ENCODE assay signal across 20 cellular contexts in genomic region chr3:175692256-175692655, GRCh38.
"Had no signal": no experiment of that assay in that cellular context is flagged by ENCODE, and none has a peak within 500 bp of the region (broad histone marks: within the 10 kb centered on the region; RNA-seq: fewer than 3 reads in every experiment).

No MANE protein-coding gene starts in this region.

- H3K36me3 ChIP-seq: neutrophil, suprapubic skin, thyroid gland had no signal

- H3K27ac ChIP-seq: dorsolateral prefrontal cortex, neutrophil, suprapubic skin, thyroid gland had no signal

- ATAC-seq: esophagus mucosa; left colon; left ventricle myocardium superior; naive thymus-derived CD8-positive, alpha-beta T cell; right cardiac atrium; stimulated activated effector memory CD8-positive, alpha-beta T cell treated with anti-CD3 and anti-CD28 coated beads, Interleukin-12 subunit alpha, Interleukin-12 subunit beta, amount 100 ng/mL, for 72 hours; stimulated activated naive CD8-positive, alpha-beta T cell treated with anti-CD3 and anti-CD28 coated beads, Interleukin-15, Interleukin-2, amounts not matched to agents 100 U/mL and 50 U/mL, for 24 hours had no signal

- H3K27me3 ChIP-seq: dorsolateral prefrontal cortex, neutrophil, suprapubic skin, thyroid gland had no signal

- DNase-seq: cortex of kidney; dorsolateral prefrontal cortex; effector CD8-positive, alpha-beta T cell; foreskin melanocyte; head of caudate nucleus; hippocampal formation; left colon; left ventricle myocardium superior; naive thymus-derived CD8-positive, alpha-beta T cell; posterior cingulate gyrus; right cardiac atrium; stimulated activated CD4-positive, alpha-beta T cell treated with anti-CD3 and anti-CD28 coated beads, Interleukin-4, amount 100 ng/mL, for 1 hour; stimulated activated CD8-positive, alpha-beta memory T cell treated with anti-CD3 and anti-CD28 coated beads, Interleukin-4, amount 100 ng/mL, for 48 hours; stimulated activated naive CD8-positive, alpha-beta T cell treated with anti-CD3 and anti-CD28 coated beads, Interleukin-15, Interleukin-2, amounts not matched to agents 100 U/mL and 50 U/mL, for 24 hours; thyroid gland had no signal

- H3K4me1 ChIP-seq: suprapubic skin, thyroid gland had no signal

- H3K9me3 ChIP-seq: neutrophil, suprapubic skin, thyroid gland had no signal

- H3K4me3 ChIP-seq: dorsolateral prefrontal cortex, lung, suprapubic skin, thyroid gland had no signal
